37 cellular contexts compared by ENCODE assay signal in genomic region chr6:159435701-159436100, GRCh38.
DNase-seq lines count a peak whose midpoint lies in the region; ATAC-seq, FAIRE-seq and TF ChIP-seq lines count a peak whose summit lies in the region.
"Had no signal": no experiment of that assay in that cellular context is flagged by ENCODE, and none has a peak within 500 bp of the region (broad histone marks: within the 10 kb centered on the region; RNA-seq: fewer than 3 reads in every experiment).

No MANE protein-coding gene starts in this region.

- no peak overlapping the region for H4K5ac ChIP-seq in H1 (ENCODE audit: insufficient read length, low read depth, low read length)

- no peaks in the 10 kb centered on the region for H3K27me3 ChIP-seq in right atrium auricular region
- H3K27me3 ChIP-seq in H1 (replicated peaks in 1 of 4; ENCODE audit: control insufficient read depth in 3 of 4, extremely low read depth in 1 of 4, insufficient read depth in 3 of 4, low read length in 3 of 4): no peaks in the 10 kb centered on the region
- H3K27me3 ChIP-seq in esophagus muscularis mucosa: peaks cover 0 to 10% (median 0%) of the 10 kb centered on the region in 4 donors
- H3K27me3 ChIP-seq in tibial nerve: no peaks in the 10 kb centered on the region
- H3K27me3 ChIP-seq in HepG2 (ENCODE audit: control insufficient read depth in 1 of 2, insufficient read depth in 2 of 2, low read length in 2 of 2): peaks cover 3 to 24% of the 10 kb centered on the region in 2 experiments; a peak in 2 of 5 replicates
- no peaks in the 10 kb centered on the region for H3K27me3 ChIP-seq in hepatocyte
- no peaks in the 10 kb centered on the region for H3K27me3 ChIP-seq in endodermal cell (ENCODE audit: control insufficient read depth, insufficient read depth, low read length, poor library complexity, severe bottlenecking)
- H3K27me3 ChIP-seq: BE2C; BLaER1; BLaER1 treated with 17β-estradiol and CSF1 and Interleukin-3, amounts not matched to agents 10 nM and 100 nM had no signal

- intact Hi-C loops in Right ventricle myocardium superior (cut with DNase I) (no loop called here), esophagus muscularis mucosa (cut with DNase I) (no loop called here), HepG2 (cut with micrococcal nuclease; ENCODE audit: unreplicated experiment) (no loop called here)

- H2AFZ ChIP-seq in H1 (ENCODE audit: low read length): no peak overlapping the region
- H2AFZ ChIP-seq in HepG2 (ENCODE audit: low read length): no peak overlapping the region
- H2AFZ ChIP-seq in hepatocyte: no peak overlapping the region

- H2BK20ac ChIP-seq in H1 (ENCODE audit: low read length): no peak overlapping the region

- TF ChIP-seq POLR2A in H1 (IDR thresholded peaks at IDR 0.05; ENCODE audit: control extremely low read depth in 1 of 2, low read depth in 2 of 2, low read length in 2 of 2): no peak
- no peak for TF ChIP-seq POLR2A in esophagus muscularis mucosa (IDR thresholded peaks at IDR 0.05; ENCODE audit: low read depth)
- TF ChIP-seq POLR2A in tibial nerve (IDR thresholded peaks at IDR 0.05): no peak
- no peak for TF ChIP-seq POLR2A in HepG2 (IDR thresholded peaks at IDR 0.05; ENCODE audit: insufficient read depth in 1 of 2, low read depth in 2 of 2, low read length in 2 of 2)

- peaks cover 17% of the 10 kb centered on the region for H3K9me3 Mint-ChIP-seq in endodermal cell

- in situ Hi-C loops in HepG2 (cut with HindIII; ENCODE audit: extremely low pct_ligation_motif_present, low pct_unique_long_range_greater_than_20kb): no loop called here

- H3K9me3 ChIP-seq in right atrium auricular region (peaks cover 7 to 28% of the 10 kb centered on the region in 2 donors), H1 (ENCODE audit: insufficient read depth in 2 of 2, low read depth in 1 of 2, low read length in 1 of 2) (peaks cover 76 to 92% of the 10 kb centered on the region in 2 experiments), esophagus muscularis mucosa (peaks cover 0 to 22% (median 14%) of the 10 kb centered on the region in 4 donors), tibial nerve (peaks cover 0 to 19% (median 6%) of the 10 kb centered on the region in 4 donors), HepG2 (ENCODE audit: low read length) (peaks cover 35% of the 10 kb centered on the region), hepatocyte (ENCODE audit: low read depth) (no peaks in the 10 kb centered on the region), endodermal cell (ENCODE audit: control insufficient read depth, low read length) (peaks cover 18% of the 10 kb centered on the region)

- no peak overlapping the region for H3K27ac Mint-ChIP-seq in endodermal cell
- H3K27ac Mint-ChIP-seq: B cell; CD14-positive monocyte; CD4-positive, alpha-beta memory T cell; CD4-positive, alpha-beta T cell; CD4-positive, CD25-positive, alpha-beta regulatory T cell; CD8-positive, alpha-beta memory T cell; CD8-positive, alpha-beta T cell had no signal

- no peak overlapping the region for H3K23ac ChIP-seq in H1 (ENCODE audit: insufficient read length)

- no peak overlapping the region for H2BK120ac ChIP-seq in H1 (replicated peaks; ENCODE audit: low read depth, low read length)

- H3K9ac ChIP-seq in H1 (replicated peaks in 1 of 4; ENCODE audit: extremely low read depth in 1 of 4, low read depth in 3 of 4, low read length in 3 of 4): no peak overlapping the region
- H3K9ac ChIP-seq in HepG2 (ENCODE audit: insufficient read depth, low read depth, low read length): no peak overlapping the region
- H3K9ac ChIP-seq in endodermal cell (ENCODE audit: extremely low read depth, low read length, poor library complexity, severe bottlenecking): no peak overlapping the region
- H3K9ac ChIP-seq: BLaER1; BLaER1 treated with 17β-estradiol and CSF1 and Interleukin-3, amounts not matched to agents 10 nM and 100 nM had no signal

- H3K36me3 ChIP-seq in right atrium auricular region (no peaks in the 10 kb centered on the region), H1 (ENCODE audit: control insufficient read depth in 2 of 4, insufficient read depth in 4 of 4, low read length in 3 of 4) (no peaks in the 10 kb centered on the region), esophagus muscularis mucosa (no peaks in the 10 kb centered on the region), tibial nerve (no peaks in the 10 kb centered on the region), HepG2 (replicated peaks in 1 of 2; ENCODE audit: control insufficient read depth in 1 of 2, insufficient read depth in 2 of 2, low read length in 2 of 2) (no peaks in the 10 kb centered on the region), hepatocyte (replicated peaks; ENCODE audit: insufficient read depth, low read depth) (no peaks in the 10 kb centered on the region), endodermal cell (ENCODE audit: control insufficient read depth, insufficient read depth, low read length) (no peaks in the 10 kb centered on the region)
- H3K36me3 ChIP-seq: BE2C; BLaER1; BLaER1 treated with 17β-estradiol and CSF1 and Interleukin-3, amounts not matched to agents 10 nM and 100 nM had no signal

- TF ChIP-seq CTCF in right atrium auricular region (IDR thresholded peaks at IDR 0.05): no peak
- TF ChIP-seq CTCF in H1 (IDR thresholded peaks at IDR 0.05; ENCODE audit: control extremely low read depth in 1 of 3, insufficient read depth in 1 of 3, low read depth in 1 of 3, low read length in 3 of 3): no peak
- TF ChIP-seq CTCF in esophagus muscularis mucosa (IDR thresholded peaks at IDR 0.05): no peak
- TF ChIP-seq CTCF in tibial nerve (IDR thresholded peaks at IDR 0.05): no peak
- no peak for TF ChIP-seq CTCF in HepG2 (CRISPR knock-in tag; IDR thresholded peaks at IDR 0.05)
- TF ChIP-seq CTCF in hepatocyte (IDR thresholded peaks at IDR 0.05; ENCODE audit: poor library complexity): no peak
- no peak for TF ChIP-seq CTCF in endodermal cell (conservative IDR thresholded peaks at IDR 0.05)

- no peak for FAIRE-seq in H1 (lab: Jason Lieb, UNC)
- FAIRE-seq in HepG2 (lab: Jason Lieb, UNC): no peak
- FAIRE-seq: A204.1, A549, D721Med had no signal

- no peak overlapping the region for H3K14ac ChIP-seq in H1 (ENCODE audit: insufficient read length)

- H3K4me3 ChIP-seq in right atrium auricular region (no peak overlapping the region), H1 (ENCODE audit: extremely low read depth in 1 of 4, insufficient read depth in 2 of 4, low read depth in 3 of 4, low read length in 4 of 4) (no peak overlapping the region), esophagus muscularis mucosa (no peak overlapping the region), tibial nerve (no peak overlapping the region), HepG2 (replicated peaks in 1 of 3; ENCODE audit: insufficient read depth in 1 of 3, low read depth in 2 of 3, low read length in 3 of 3) (no peak overlapping the region), hepatocyte (no peak overlapping the region), endodermal cell (ENCODE audit: low read length) (no peak overlapping the region)
- H3K4me3 ChIP-seq: A549; BLaER1; BLaER1 treated with 17β-estradiol and CSF1 and Interleukin-3, amounts not matched to agents 10 nM and 100 nM had no signal

- H3K4me1 ChIP-seq in right atrium auricular region (no peaks in the 10 kb centered on the region), H1 (replicated peaks in 1 of 4; ENCODE audit: control insufficient read depth in 3 of 4, insufficient read depth in 4 of 4, low read length in 3 of 4) (no peaks in the 10 kb centered on the region), esophagus muscularis mucosa (no peaks in the 10 kb centered on the region), tibial nerve (peaks cover 0 to 37% (median 6%) of the 10 kb centered on the region in 4 donors), HepG2 (ENCODE audit: insufficient read depth, low read length) (no peaks in the 10 kb centered on the region), hepatocyte (ENCODE audit: insufficient read depth) (no peaks in the 10 kb centered on the region), endodermal cell (ENCODE audit: control insufficient read depth, insufficient read depth, low read length) (no peaks in the 10 kb centered on the region)
- H3K4me1 ChIP-seq: A549, BE2C, BLaER1, Caco-2 had no signal

- H3K27ac ChIP-seq in right atrium auricular region: no peak overlapping the region
- no peak overlapping the region for H3K27ac ChIP-seq in H1 (ENCODE audit: low read depth, low read length)
- no peak overlapping the region for H3K27ac ChIP-seq in esophagus muscularis mucosa (replicated peaks in 1 of 4)
- peak overlapping the region; percentile 2 to 85 (median 50) for H3K27ac ChIP-seq in tibial nerve
- H3K27ac ChIP-seq in HepG2 (ENCODE audit: extremely low read length, insufficient read depth, low read length): no peak overlapping the region
- H3K27ac ChIP-seq in hepatocyte: no peak overlapping the region
- H3K27ac ChIP-seq in endodermal cell (ENCODE audit: low read depth, low read length): no peak overlapping the region
- H3K27ac ChIP-seq: 22Rv1; A549; BLaER1; BLaER1 treated with 17β-estradiol and CSF1 and Interleukin-3, amounts not matched to agents 10 nM and 100 nM; C4-2B had no signal

- CTCF ChIA-PET in H1 (lab: Charles Lee; ENCODE audit: partially characterized antibody) (interaction anchor here (1.2 kb wide), 1 partner anchor 42 kb away, joined by 3 read pairs; no protein-coding TSS in a partner anchor), HepG2 (lab: Yijun Ruan, JAX; ENCODE audit: low intra/inter-chr PET ratio, low total read pairs) (no interaction called here)

- H2BK12ac ChIP-seq in H1 (ENCODE audit: low read depth, low read length): no peak overlapping the region

- peak; percentile 21 for DNase-seq in right atrium auricular region (ENCODE audit: low spot score)
- DNase-seq in Right ventricle myocardium superior: no peak
- no peak for DNase-seq in H1 (ENCODE audit: low read depth in 1 of 2, low spot score in 2 of 2)
- peak; percentile 53 for DNase-seq in esophagus muscularis mucosa (ENCODE audit: extremely low spot score)
- DNase-seq in tibial nerve (ENCODE audit: low spot score in 2 of 2): no peak
- no peak for DNase-seq in HepG2 (ENCODE audit: low spot score)
- no peak for DNase-seq in hepatocyte (ENCODE audit: low spot score)
- DNase-seq in endodermal cell: no peak
- DNase-seq: 8988T; ACHN; AML-193; BE2C; C1 segment of cervical spinal cord; Caco-2; Calu3; CD4-positive, alpha-beta memory T cell; CD4-positive, alpha-beta T cell; CD4-positive, CD25-positive, alpha-beta regulatory T cell; CD8-positive, alpha-beta memory T cell; CD8-positive, alpha-beta T cell; COR-L47; DMS 273 treated with DMSO at 0.1 percent for 48 hours; DMS153; DMS53; DMS79; DMS79 treated with DMSO at 0.1 percent for 48 hours; DND-41; EL had no signal

- H3K79me2 ChIP-seq in H1 (ENCODE audit: control insufficient read depth in 1 of 2, insufficient read depth in 2 of 2, low read length in 2 of 2) (no peaks in the 10 kb centered on the region), HepG2 (ENCODE audit: insufficient read depth, low read length) (no peaks in the 10 kb centered on the region), hepatocyte (no peaks in the 10 kb centered on the region)

- ATAC-seq in Right ventricle myocardium superior (ENCODE audit: poor library complexity) (no peak), HepG2 (no peak)
- ATAC-seq: A549; CD8-positive, alpha-beta T cell had no signal

- no peaks in the 10 kb centered on the region for H3K79me1 ChIP-seq in H1 (ENCODE audit: low read depth, low read length)

- 0 out of 2 replicates have a peak overlapping the region, but pooled peaks have one; percentile 35 for H4K8ac ChIP-seq in H1 (ENCODE audit: extremely low read depth, insufficient read depth, low read length)

- H2BK5ac ChIP-seq in H1 (ENCODE audit: low read depth, low read length): no peak overlapping the region

- no peak overlapping the region for H2AK5ac ChIP-seq in H1 (ENCODE audit: low read depth, low read length)

- H3K4me1 Mint-ChIP-seq in endodermal cell: peaks cover 11% of the 10 kb centered on the region
- H3K4me1 Mint-ChIP-seq: B cell; CD14-positive monocyte; CD4-positive, alpha-beta memory T cell; CD4-positive, CD25-positive, alpha-beta regulatory T cell; CD8-positive, alpha-beta memory T cell had no signal

- no peak overlapping the region for H3K4me3 Mint-ChIP-seq in endodermal cell
- H3K4me3 Mint-ChIP-seq: B cell; CD14-positive monocyte; CD4-positive, alpha-beta memory T cell; CD4-positive, alpha-beta T cell; CD4-positive, CD25-positive, alpha-beta regulatory T cell; CD8-positive, alpha-beta T cell had no signal

- H3K27me3 Mint-ChIP-seq in endodermal cell (ENCODE audit: insufficient read depth): peaks cover 34% of the 10 kb centered on the region

- no peaks in the 10 kb centered on the region for H3K36me3 Mint-ChIP-seq in endodermal cell (ENCODE audit: low read depth)
- H3K36me3 Mint-ChIP-seq: CD14-positive monocyte; CD4-positive, alpha-beta memory T cell; CD4-positive, CD25-positive, alpha-beta regulatory T cell; CD8-positive, alpha-beta T cell had no signal

- H4K91ac ChIP-seq in H1 (replicated peaks; ENCODE audit: insufficient read length, low read length): no peak overlapping the region

- H3K4me2 ChIP-seq in H1 (ENCODE audit: insufficient read depth in 1 of 2, low read depth in 2 of 2, low read length in 2 of 2) (no peak overlapping the region), HepG2 (ENCODE audit: low read depth, low read length) (no peak overlapping the region), hepatocyte (no peak overlapping the region)
- H3K4me2 ChIP-seq: A549; BLaER1; BLaER1 treated with 17β-estradiol and CSF1 and Interleukin-3, amounts not matched to agents 10 nM and 100 nM had no signal

- TF ChIP-seq RAD21 in H1 (IDR thresholded peaks at IDR 0.05 in 1 of 2, conservative IDR thresholded peaks at IDR 0.05 in 1 of 2; ENCODE audit: low read depth in 2 of 2, low read length in 2 of 2) (no peak), HepG2 (CRISPR knock-in tag; IDR thresholded peaks at IDR 0.05) (no peak)

- TF ChIP-seq EP300 in H1 (IDR thresholded peaks at IDR 0.05; ENCODE audit: borderline replicate concordance in 1 of 2, low read depth in 2 of 2, low read length in 2 of 2) (no peak), esophagus muscularis mucosa (IDR thresholded peaks at IDR 0.05) (no peak), tibial nerve (IDR thresholded peaks at IDR 0.05) (no peak), HepG2 (IDR thresholded peaks at IDR 0.05; ENCODE audit: low read depth in 2 of 2, low read length in 2 of 2) (no peak), HepG2 (CRISPR knock-in tag; IDR thresholded peaks at IDR 0.05; ENCODE audit: borderline replicate concordance) (no peak)

- H2BK15ac ChIP-seq in H1 (ENCODE audit: low read length): no peak overlapping the region

- no peak overlapping the region for H3K56ac ChIP-seq in H1 (replicated peaks; ENCODE audit: insufficient read length, low read depth, low read length)

- WGBS in H1 (ENCODE audit: extremely low coverage in 1 of 2, insufficient coverage in 1 of 2, insufficient read length in 1 of 2, insufficient replicate concordance in 2 of 2, low coverage in 1 of 2, low lambda C conversion rate in 2 of 2, missing lambda C conversion rate in 1 of 2), 2 experiments: 87% methylated on average over 9 of the region's 9 CpGs; no CpG with 5 or more reads in 1 of the 2 experiments
- WGBS in esophagus muscularis mucosa: 91% methylated on average over 9 of the region's 9 CpGs
- WGBS in tibial nerve, 2 donors: 92 to 95% methylated on average over 9 of the region's 9 CpGs
- 45% methylated on average over 9 of the region's 9 CpGs for WGBS in HepG2 (ENCODE audit: low lambda C conversion rate)
- 92% methylated on average over 9 of the region's 9 CpGs for WGBS in hepatocyte (ENCODE audit: low lambda C conversion rate, missing lambda C conversion rate)
- WGBS in endodermal cell (ENCODE audit: insufficient coverage in 1 of 2, insufficient read length in 1 of 2), 2 experiments: 90 to 96% methylated on average over 3 to 9 of the region's 9 CpGs

- BruUV-seq in HepG2 (replicated peaks; lab: Mats Ljungman, UMichigan): no TSS peak

- H4K20me1 ChIP-seq in H1 (replicated peaks in 1 of 2; ENCODE audit: control insufficient read depth in 1 of 2, insufficient read depth in 2 of 2, low read length in 2 of 2): no peaks in the 10 kb centered on the region
- H4K20me1 ChIP-seq in HepG2 (ENCODE audit: insufficient read depth, low read length): no peaks in the 10 kb centered on the region
- H4K20me1 ChIP-seq in hepatocyte (ENCODE audit: insufficient read depth, poor library complexity, severe bottlenecking): no peaks in the 10 kb centered on the region
- H4K20me1 ChIP-seq: BLaER1; BLaER1 treated with 17β-estradiol and CSF1 and Interleukin-3, amounts not matched to agents 10 nM and 100 nM had no signal

- no peaks in the 10 kb centered on the region for H3K9me2 ChIP-seq in hepatocyte (replicated peaks; ENCODE audit: insufficient read depth)

- no peaks in the 10 kb centered on the region for H3K23me2 ChIP-seq in H1 (ENCODE audit: low read depth, low read length)

- no peak overlapping the region for H3K4ac ChIP-seq in H1 (replicated peaks; ENCODE audit: insufficient read length, low read depth, low read length)

- no peak overlapping the region for H3K18ac ChIP-seq in H1 (ENCODE audit: extremely low read depth, low read length)

- POLR2A ChIA-PET in H1 (lab: Charles Lee; ENCODE audit: partially characterized antibody) (no interaction called here), HepG2 (lab: Yijun Ruan, JAX) (no interaction called here)

Comparison
In these comparisons a context has a peak if more than half of its experiments do, and no peak if none do; other contexts are left out.
1. DNase-seq: peak in right atrium auricular region (single experiment) and esophagus muscularis mucosa (single experiment); none in Right ventricle myocardium superior (single experiment), H1 (0 of 2), tibial nerve (0 of 2), HepG2 (single experiment), hepatocyte (single experiment) and endodermal cell (single experiment).
2. H3K27ac ChIP-seq: peak in tibial nerve (4 of 4); none in right atrium auricular region (0 of 2), H1 (single experiment), esophagus muscularis mucosa (0 of 4), HepG2 (single experiment), hepatocyte (single experiment) and endodermal cell (single experiment).